In genomic region chr20:1818247-1818840, GRCh38 we compare ENCODE assay signal across 13 cellular contexts.
DNase-seq lines count a peak whose midpoint lies in the region; ATAC-seq lines count a peak whose summit lies in the region.
"Had no signal": no experiment of that assay in that cellular context is flagged by ENCODE, and none has a peak within 500 bp of the region (broad histone marks: within the 10 kb centered on the region; RNA-seq: fewer than 3 reads in every experiment).

No MANE protein-coding gene starts in this region.

- ATAC-seq in T-helper 17 cell (no peak), HG03354 (IDR thresholded peaks at IDR 0.05; ENCODE audit: poor library complexity, severe bottlenecking, unreplicated experiment) (no peak)

- no peak overlapping the region for H3K27ac Mint-ChIP-seq in T-helper 17 cell
- H3K27ac Mint-ChIP-seq: activated naive CD4-positive, alpha-beta T cell treated with anti-CD3 and anti-CD28 coated beads, Interleukin-2, amount 10 ng/mL, durations not matched to agents 7 days and 5 days had no signal

- no peaks in the 10 kb centered on the region for H3K9me3 ChIP-seq in GM23248 (ENCODE audit: low read depth)
- peaks cover 3% of the 10 kb centered on the region for H3K9me3 ChIP-seq in T-helper 17 cell (ENCODE audit: control insufficient read depth, low read length, poor library complexity, severe bottlenecking)
- H3K9me3 ChIP-seq in iPS-18c (ENCODE audit: control insufficient read depth, insufficient read depth, low read length): no peaks in the 10 kb centered on the region
- no peaks in the 10 kb centered on the region for H3K9me3 ChIP-seq in skeletal muscle satellite cell (replicated peaks; ENCODE audit: low read length)
- peaks cover 6% of the 10 kb centered on the region; the same call in 1 of the 2 replicates for H3K9me3 ChIP-seq in MG63

- no peak overlapping the region for H3K4me3 ChIP-seq in GM23248
- peak overlapping the region; percentile 11; the same call in 1 of the 2 replicates for H3K4me3 ChIP-seq in iPS-18c (ENCODE audit: insufficient read depth, low read depth, low read length)
- no peak overlapping the region for H3K4me3 ChIP-seq in skeletal muscle satellite cell (ENCODE audit: low read length)
- no peak overlapping the region for H3K4me3 ChIP-seq in MG63

- H3K36me3 Mint-ChIP-seq in T-helper 17 cell (ENCODE audit: low read depth): peaks cover 8% of the 10 kb centered on the region
- H3K36me3 Mint-ChIP-seq: activated naive CD4-positive, alpha-beta T cell treated with anti-CD3 and anti-CD28 coated beads, Interleukin-2, amount 10 ng/mL, durations not matched to agents 7 days and 5 days had no signal

- no peak for DNase-seq in GM23248
- DNase-seq in T-helper 17 cell: no peak
- DNase-seq in MG63: no peak
- DNase-seq in hypothalamus (lab: John Stamatoyannopoulos, UW): no peak
- DNase-seq in islet precursor cell: no peak
- DNase-seq: activated naive CD4-positive, alpha-beta T cell treated with anti-CD3 and anti-CD28 coated beads, Interleukin-2, amount 10 ng/mL, durations not matched to agents 7 days and 5 days; cortex of kidney; NCI-H187 treated with DMSO at 0.1 percent for 48 hours; NCI-H774 had no signal

- no peaks in the 10 kb centered on the region for H4K20me1 ChIP-seq in GM23248 (ENCODE audit: insufficient read depth)

- peaks cover 9% of the 10 kb centered on the region for H3K4me1 Mint-ChIP-seq in T-helper 17 cell

- no peaks in the 10 kb centered on the region for H3K27me3 ChIP-seq in GM23248 (replicated peaks; ENCODE audit: insufficient read depth)
- H3K27me3 ChIP-seq in skeletal muscle satellite cell (ENCODE audit: control insufficient read depth, insufficient read depth, low read length): no peaks in the 10 kb centered on the region
- no peaks in the 10 kb centered on the region for H3K27me3 ChIP-seq in MG63

- H3F3A ChIP-seq in GM23248 (ENCODE audit: insufficient read depth): peaks cover 33% of the 10 kb centered on the region

- H3K9me2 ChIP-seq in GM23248 (ENCODE audit: insufficient read depth): no peaks in the 10 kb centered on the region

- H3K4me1 ChIP-seq in GM23248 (ENCODE audit: insufficient read depth) (peaks cover 55% of the 10 kb centered on the region), skeletal muscle satellite cell (ENCODE audit: control insufficient read depth, insufficient read depth, low read length) (peaks cover 75% of the 10 kb centered on the region)

- no peaks in the 10 kb centered on the region for H3K79me2 ChIP-seq in GM23248 (ENCODE audit: insufficient read depth)

- no peak overlapping the region for H3K4me2 ChIP-seq in GM23248 (ENCODE audit: unreplicated experiment)
- H3K4me2 ChIP-seq in skeletal muscle satellite cell (ENCODE audit: low read length): no peak overlapping the region
- H3K4me2 ChIP-seq: KMS-11 had no signal

- peak overlapping the region; percentile 26; the same call in 1 of the 2 replicates for H3K9ac ChIP-seq in GM23248
- H3K9ac ChIP-seq in skeletal muscle satellite cell (ENCODE audit: low read depth, low read length): peak overlapping the region; percentile 71
- H3K9ac ChIP-seq: KMS-11 had no signal

- H3K27me3 Mint-ChIP-seq in T-helper 17 cell: peaks cover 60% of the 10 kb centered on the region

- H3K4me3 Mint-ChIP-seq in T-helper 17 cell: peak overlapping the region; percentile 5
- H3K4me3 Mint-ChIP-seq: activated naive CD4-positive, alpha-beta T cell treated with anti-CD3 and anti-CD28 coated beads, Interleukin-2, amount 10 ng/mL, durations not matched to agents 7 days and 5 days had no signal

- H3K27ac ChIP-seq in GM23248: no peak overlapping the region
- H3K27ac ChIP-seq: KMS-11 had no signal

- in situ Hi-C loops in GM23248 (cut with MboI): no loop called here

- H3K36me3 ChIP-seq in GM23248 (ENCODE audit: low read depth): no peaks in the 10 kb centered on the region
- H3K36me3 ChIP-seq in skeletal muscle satellite cell (ENCODE audit: insufficient read depth, low read length): no peaks in the 10 kb centered on the region
- H3K36me3 ChIP-seq in MG63: no peaks in the 10 kb centered on the region

- no peak overlapping the region for H2AFZ ChIP-seq in GM23248

- 74 to 89% methylated on average over 1 of the region's 1 CpG for WGBS in GM23248 (ENCODE audit: low coverage in 1 of 2, low lambda C conversion rate in 2 of 2, missing lambda C conversion rate in 2 of 2), 2 experiments
